In the genomic region with DNA sequence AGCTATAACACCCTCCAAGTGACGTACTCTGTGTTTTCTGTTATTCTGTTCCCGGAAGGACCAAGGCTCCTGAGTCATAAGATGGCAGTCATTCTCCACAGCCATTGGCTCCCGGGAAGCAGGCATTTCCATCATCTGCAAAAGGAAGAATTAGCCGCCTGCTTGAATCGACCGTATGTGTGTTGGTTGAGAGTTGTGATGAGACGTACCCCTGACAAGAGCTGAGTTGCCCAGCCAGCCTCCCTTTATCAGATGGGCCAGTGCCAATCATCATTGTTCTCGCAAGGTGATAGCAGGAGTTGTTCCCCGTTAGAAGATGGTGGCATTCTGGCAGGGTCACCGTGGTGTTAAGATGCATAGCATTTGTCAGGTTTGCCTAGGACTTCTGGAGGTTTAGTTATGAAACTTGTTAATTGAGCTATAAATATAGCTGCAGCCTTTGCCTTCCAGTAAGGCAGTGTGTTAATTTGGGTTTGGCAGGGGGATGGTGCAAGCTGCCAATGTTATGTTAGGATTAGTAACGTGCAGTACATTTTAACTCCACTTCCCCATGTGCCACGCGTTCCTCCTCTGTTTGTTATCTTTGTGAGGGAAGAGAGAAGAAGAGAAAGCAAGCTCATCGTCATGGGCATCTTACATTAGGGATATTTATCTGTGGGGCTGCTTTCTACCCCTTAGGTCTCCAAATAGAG, we compare ENCODE assay signal across 16 cellular contexts.
"Had no signal": no experiment of that assay in that cellular context is flagged by ENCODE, and none has a peak within 500 bp of the region (broad histone marks: within the 10 kb centered on the region; RNA-seq: fewer than 3 reads in every experiment).

No MANE protein-coding gene starts in this region.

- H3K27ac Mint-ChIP-seq: activated CD4-positive, alpha-beta T cell treated with anti-CD3 and anti-CD28 coated beads, Interleukin-2, amount 10 ng/mL, durations not matched to agents 24 days and 14 days; activated naive CD4-positive, alpha-beta T cell treated with anti-CD3 and anti-CD28 coated beads, Interleukin-2, amount 10 ng/mL, durations not matched to agents 7 days and 5 days; activated T-helper 2 cell treated with anti-CD3 and anti-CD28 coated beads, Interferon-gamma antibody, Interleukin-2, Interleukin-4, amounts not matched to agents 10 μg/mL and 5 μg/mL and 100 μg/mL, durations not matched to agents 14 hours and 24 hours and 36 hours; dendritic cell treated with granulocyte-macrophage colony-stimulating factor and Interleukin-4, amounts not matched to agents 40 ng/mL and 50 ng/mL, for 4 days; endodermal cell; nephron progenitor cell; WTC11 had no signal

- H3K27me3 Mint-ChIP-seq: activated CD4-positive, alpha-beta T cell treated with anti-CD3 and anti-CD28 coated beads, Interleukin-2, amount 10 ng/mL, durations not matched to agents 24 days and 14 days; activated naive CD4-positive, alpha-beta T cell treated with anti-CD3 and anti-CD28 coated beads, Interleukin-2, amount 10 ng/mL, durations not matched to agents 7 days and 5 days; central memory CD8-positive, alpha-beta T cell; dendritic cell treated with granulocyte-macrophage colony-stimulating factor and Interleukin-4, amounts not matched to agents 40 ng/mL and 50 ng/mL, for 4 days had no signal

- ATAC-seq: left lobe of liver, WTC11 had no signal

- H3K9me3 Mint-ChIP-seq: activated CD4-positive, alpha-beta T cell treated with anti-CD3 and anti-CD28 coated beads, Interleukin-2, amount 10 ng/mL, durations not matched to agents 24 days and 14 days; activated naive CD4-positive, alpha-beta T cell treated with anti-CD3 and anti-CD28 coated beads, Interleukin-2, amount 10 ng/mL, durations not matched to agents 7 days and 5 days; activated T-helper 2 cell treated with anti-CD3 and anti-CD28 coated beads, Interferon-gamma antibody, Interleukin-2, Interleukin-4, amounts not matched to agents 10 μg/mL and 5 μg/mL and 100 μg/mL, durations not matched to agents 14 hours and 24 hours and 36 hours; dendritic cell treated with granulocyte-macrophage colony-stimulating factor and Interleukin-4, amounts not matched to agents 40 ng/mL and 50 ng/mL, for 4 days; endodermal cell; nephron progenitor cell; WTC11 had no signal

- DNase-seq: activated CD4-positive, alpha-beta T cell treated with anti-CD3 and anti-CD28 coated beads, Interleukin-2, amount 10 ng/mL, durations not matched to agents 24 days and 14 days; activated naive CD4-positive, alpha-beta T cell treated with anti-CD3 and anti-CD28 coated beads, Interleukin-2, amount 10 ng/mL, durations not matched to agents 7 days and 5 days; activated T-cell treated with anti-CD3 and anti-CD28 coated beads for 4 hours; adrenal gland; endodermal cell; erythroblast; mesenchymal stem cell; nephron progenitor cell; stimulated activated CD4-positive, alpha-beta T cell treated with anti-CD3 and anti-CD28 coated beads, Interleukin-4, amount 100 ng/mL, for 4 hours; T-helper 1 cell; thyroid gland had no signal

- H3K4me3 Mint-ChIP-seq: activated CD4-positive, alpha-beta T cell treated with anti-CD3 and anti-CD28 coated beads, Interleukin-2, amount 10 ng/mL, durations not matched to agents 24 days and 14 days; activated naive CD4-positive, alpha-beta T cell treated with anti-CD3 and anti-CD28 coated beads, Interleukin-2, amount 10 ng/mL, durations not matched to agents 7 days and 5 days; central memory CD8-positive, alpha-beta T cell; dendritic cell treated with granulocyte-macrophage colony-stimulating factor and Interleukin-4, amounts not matched to agents 40 ng/mL and 50 ng/mL, for 4 days; endodermal cell; nephron progenitor cell; WTC11 had no signal

- H3K4me1 Mint-ChIP-seq: activated CD4-positive, alpha-beta T cell treated with anti-CD3 and anti-CD28 coated beads, Interleukin-2, amount 10 ng/mL, durations not matched to agents 24 days and 14 days; activated naive CD4-positive, alpha-beta T cell treated with anti-CD3 and anti-CD28 coated beads, Interleukin-2, amount 10 ng/mL, durations not matched to agents 7 days and 5 days; central memory CD8-positive, alpha-beta T cell; endodermal cell; nephron progenitor cell; WTC11 had no signal

- H3K27ac ChIP-seq: adrenal gland, thyroid gland had no signal

- H3K4me1 ChIP-seq: adrenal gland, thyroid gland had no signal

- H3K36me3 Mint-ChIP-seq: activated naive CD4-positive, alpha-beta T cell treated with anti-CD3 and anti-CD28 coated beads, Interleukin-2, amount 10 ng/mL, durations not matched to agents 7 days and 5 days; WTC11 had no signal

- H3K36me3 ChIP-seq: adrenal gland, thyroid gland had no signal

- H3K9me3 ChIP-seq: adrenal gland, thyroid gland had no signal

- H3K27me3 ChIP-seq: adrenal gland, thyroid gland had no signal

- H3K4me3 ChIP-seq: adrenal gland, thyroid gland had no signal
